Comparison of ENCODE assay signal across 11 cellular contexts in the genomic region with DNA sequence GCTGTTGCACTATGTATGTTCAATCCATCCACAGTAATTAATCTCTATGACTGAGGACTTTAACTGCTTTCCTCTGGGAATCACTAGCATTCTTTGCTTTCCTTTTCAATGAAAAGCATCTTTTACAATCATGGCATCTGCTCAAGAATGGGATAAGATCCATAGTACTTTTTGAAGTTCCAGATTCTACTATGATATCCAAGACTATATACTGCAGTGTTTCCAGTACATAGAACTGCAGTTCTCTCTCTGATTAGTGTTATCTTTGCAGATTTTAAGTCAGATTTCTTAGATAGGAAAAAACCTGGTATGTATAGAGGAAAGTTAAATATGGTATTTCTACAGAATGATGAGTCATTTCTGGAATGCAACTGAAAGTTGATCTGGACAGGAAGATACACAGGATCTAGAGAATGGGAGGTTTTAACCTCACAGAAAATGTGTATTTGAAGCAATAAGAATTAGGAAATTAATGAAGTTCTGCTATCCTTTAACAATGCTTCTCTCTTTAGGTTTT.
A peak's percentile ranks its signal among the peaks of the same experiment; 100 is the strongest.
DNase-seq lines count a peak whose midpoint lies in the region; ATAC-seq and TF ChIP-seq lines count a peak whose summit lies in the region.
"Had no signal": no experiment of that assay in that cellular context is flagged by ENCODE, and none has a peak within 500 bp of the region (broad histone marks: within the 10 kb centered on the region; RNA-seq: fewer than 3 reads in every experiment).

No MANE protein-coding gene starts in this region.

- H3K27ac ChIP-seq in stomach = no peak overlapping the region
- H3K27ac ChIP-seq: tibial artery had no signal

- H3K4me1 ChIP-seq in stomach = no peaks in the 10 kb centered on the region
- H3K4me1 ChIP-seq: tibial artery had no signal

- peak; percentile 39 for DNase-seq in GM06990 (ENCODE audit: extremely low read depth, insufficient read length)
- DNase-seq in dermis blood vessel endothelial cell = peak; percentile 66
- DNase-seq in occipital lobe (lab: John Stamatoyannopoulos, UW) = no peak
- no peak for DNase-seq in stomach
- DNase-seq in activated CD4-positive, alpha-beta T cell treated with anti-CD3 and anti-CD28 coated beads for 48 hours = no peak
- no peak for DNase-seq in activated effector memory CD4-positive, alpha-beta T cell treated with anti-CD3 and anti-CD28 coated beads, Interleukin-2, amount 50 U/mL, for 16 hours
- DNase-seq: activated CD4-positive, alpha-beta memory T cell treated with anti-CD3 and anti-CD28 coated beads for 36 hours; DMS 273 treated with DMSO at 0.1 percent for 48 hours; tibial artery had no signal

- H3K27me3 ChIP-seq in GM06990 (replicated peaks; ENCODE audit: control insufficient read depth, insufficient read depth, low read length) (no peaks in the 10 kb centered on the region), stomach (no peaks in the 10 kb centered on the region)
- H3K27me3 ChIP-seq: tibial artery had no signal

- H3K36me3 ChIP-seq in GM06990 (ENCODE audit: control insufficient read depth, insufficient read depth, low read length) = no peaks in the 10 kb centered on the region
- no peaks in the 10 kb centered on the region for H3K36me3 ChIP-seq in stomach
- H3K36me3 ChIP-seq: tibial artery had no signal

- ATAC-seq in GM21423 (IDR thresholded peaks at IDR 0.05; ENCODE audit: unreplicated experiment) (peak; percentile 79), HG03342 (IDR thresholded peaks at IDR 0.05; ENCODE audit: unreplicated experiment) (peak; percentile 95)

- H3K9me3 ChIP-seq in stomach = peaks cover 0 to 4% (median 2%) of the 10 kb centered on the region in 4 donors
- H3K9me3 ChIP-seq: tibial artery had no signal

- no peak for TF ChIP-seq EP300 in stomach (IDR thresholded peaks at IDR 0.05)

- no peak for TF ChIP-seq POLR2A in stomach (IDR thresholded peaks at IDR 0.05)

- H3K4me3 ChIP-seq in GM06990 (replicated peaks; ENCODE audit: low read depth, low read length) = no peak overlapping the region
- H3K4me3 ChIP-seq in stomach = no peak overlapping the region
- H3K4me3 ChIP-seq: tibial artery had no signal

- intact Hi-C loops in stomach (cut with DNase I; ENCODE audit: low total_unique reads) = no loop called here

- TF ChIP-seq CTCF in GM06990 (IDR thresholded peaks at IDR 0.05; ENCODE audit: insufficient read depth, low read length, poor library complexity, severe bottlenecking) (no peak), stomach (IDR thresholded peaks at IDR 0.05) (no peak)

Comparison
In these comparisons a context has a peak if more than half of its experiments do, and no peak if none do; other contexts are left out.
1. DNase-seq: peak in GM06990 (single experiment) and dermis blood vessel endothelial cell (single experiment); none in occipital lobe (single experiment), stomach (single experiment), activated CD4-positive, alpha-beta T cell treated with anti-CD3 and anti-CD28 coated beads for 48 hours (single experiment) and activated effector memory CD4-positive, alpha-beta T cell treated with anti-CD3 and anti-CD28 coated beads, Interleukin-2, amount 50 U/mL, for 16 hours (single experiment).